17 cellular contexts compared by ENCODE assay signal in the genomic region with DNA sequence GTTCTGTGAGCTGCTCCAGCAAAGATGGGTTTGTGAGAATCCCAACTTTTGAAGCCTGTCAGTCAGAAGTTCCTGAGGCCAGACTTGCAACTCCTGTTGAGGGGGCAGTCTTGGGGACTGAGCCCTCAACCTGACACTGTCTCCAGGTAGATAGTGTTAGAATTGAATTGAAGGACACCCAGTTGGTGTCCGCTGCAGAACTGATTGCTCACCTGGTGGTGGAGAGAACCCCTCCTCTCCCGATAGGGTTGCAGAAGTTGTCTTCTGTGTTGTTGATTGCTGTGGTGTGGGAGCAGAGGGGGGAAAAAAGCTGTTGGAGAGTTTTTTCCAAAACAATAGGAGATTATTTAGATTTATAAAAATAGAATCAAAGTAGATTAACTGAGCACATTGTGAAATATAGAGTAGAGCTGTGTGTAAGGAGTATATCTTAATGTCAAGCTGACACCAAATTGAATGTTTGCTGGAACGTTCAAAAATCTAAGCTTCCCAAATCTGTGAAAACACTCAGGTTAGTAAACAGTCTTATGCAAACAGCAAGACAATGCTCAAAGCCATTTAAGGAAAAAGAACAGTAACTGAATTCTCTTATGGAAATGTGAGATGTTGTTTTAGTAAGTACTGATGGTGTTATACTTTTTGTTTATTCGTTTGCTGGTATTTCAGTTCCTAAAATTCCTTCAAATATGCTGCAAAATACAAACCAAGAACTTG. TPM values are rescaled to one million over a fixed set of nuclear protein-coding genes. Genes with fewer than 3 reads are reported as not detected.
DNase-seq lines count a peak whose midpoint lies in the region; ATAC-seq, FAIRE-seq and TF ChIP-seq lines count a peak whose summit lies in the region.
"Had no signal": no experiment of that assay in that cellular context is flagged by ENCODE, and none has a peak within 500 bp of the region (broad histone marks: within the 10 kb centered on the region; RNA-seq: fewer than 3 reads in every experiment).

No MANE protein-coding gene starts in this region.

- H3K4me3 ChIP-seq in small intestine (ENCODE audit: low read depth in 1 of 2, low read length in 2 of 2) (no peak overlapping the region), gastrocnemius medialis (no peak overlapping the region), right atrium auricular region (no peak overlapping the region)
- H3K4me3 ChIP-seq: HAP-1 had no signal

- FAIRE-seq in small intestine (lab: Jason Lieb, UNC), result no peak
- FAIRE-seq: urothelium cell line had no signal

- ATAC-seq in natural killer cell treated with Interleukin-12 subunit alpha and Interleukin-12 subunit beta and Interleukin-15 and Interleukin-18, amount 100 ng/mL, for 72 hours, result no peak
- ATAC-seq in natural killer cell, result no peak
- ATAC-seq in T-helper 17 cell, result no peak
- no peak for ATAC-seq in gastrocnemius medialis

- in situ Hi-C loops in gastrocnemius medialis (cut with MboI; ENCODE audit: low sequenced_read_pairs in 4 of 4), result no loop called here

- H3K27me3 ChIP-seq in small intestine (ENCODE audit: control insufficient read depth in 2 of 2, insufficient read depth in 2 of 2, low read length in 2 of 2) (no peaks in the 10 kb centered on the region), gastrocnemius medialis (no peaks in the 10 kb centered on the region), right atrium auricular region (no peaks in the 10 kb centered on the region)
- H3K27me3 ChIP-seq: BE2C had no signal

- peak overlapping the region; percentile 66 for H3K4me3 Mint-ChIP-seq in natural killer cell treated with Interleukin-12 subunit alpha and Interleukin-12 subunit beta and Interleukin-15 and Interleukin-18, amount 100 ng/mL, for 72 hours
- no peak overlapping the region for H3K4me3 Mint-ChIP-seq in natural killer cell
- peak overlapping the region; percentile 21 for H3K4me3 Mint-ChIP-seq in T-helper 17 cell
- H3K4me3 Mint-ChIP-seq: mesothelial cell of epicardium had no signal

- intact Hi-C loops in natural killer cell (cut with micrococcal nuclease), result loop anchor here (2.0 kb wide), 1 partner anchor 15 kb away; no protein-coding TSS in a partner anchor
- intact Hi-C loops in gastrocnemius medialis (cut with DNase I; ENCODE audit: low total_unique reads), result no loop called here

- H3K9me3 ChIP-seq in T-helper 17 cell (ENCODE audit: control insufficient read depth, low read length, poor library complexity, severe bottlenecking), result no peaks in the 10 kb centered on the region
- no peaks in the 10 kb centered on the region for H3K9me3 ChIP-seq in small intestine (ENCODE audit: control insufficient read depth, low read depth)
- no peaks in the 10 kb centered on the region for H3K9me3 ChIP-seq in gastrocnemius medialis
- H3K9me3 ChIP-seq in right atrium auricular region, result no peaks in the 10 kb centered on the region
- H3K9me3 ChIP-seq: BE2C, HAP-1 had no signal

- TF ChIP-seq CTCF in natural killer cell (IDR thresholded peaks at IDR 0.05) (no peak), gastrocnemius medialis (IDR thresholded peaks at IDR 0.05 in 4 of 5, conservative IDR thresholded peaks at IDR 0.05 in 1 of 5) (no peak), right atrium auricular region (IDR thresholded peaks at IDR 0.05) (no peak)

- peaks cover 58 to 77% of the 10 kb centered on the region in 2 donors for H3K4me1 Mint-ChIP-seq in natural killer cell treated with Interleukin-12 subunit alpha and Interleukin-12 subunit beta and Interleukin-15 and Interleukin-18, amount 100 ng/mL, for 72 hours (ENCODE audit: low read depth in 2 of 2)
- H3K4me1 Mint-ChIP-seq in natural killer cell (peaks cover 56 to 59% of the 10 kb centered on the region in 2 donors), T-helper 17 cell (peaks cover 43% of the 10 kb centered on the region)

- peaks cover 3% of the 10 kb centered on the region for H3K36me3 Mint-ChIP-seq in natural killer cell treated with Interleukin-12 subunit alpha and Interleukin-12 subunit beta and Interleukin-15 and Interleukin-18, amount 100 ng/mL, for 72 hours
- H3K36me3 Mint-ChIP-seq in natural killer cell, result no peaks in the 10 kb centered on the region
- H3K36me3 Mint-ChIP-seq in T-helper 17 cell (ENCODE audit: low read depth), result no peaks in the 10 kb centered on the region
- H3K36me3 Mint-ChIP-seq: mesothelial cell of epicardium had no signal

- no peak for DNase-seq in natural killer cell treated with Interleukin-12 subunit alpha and Interleukin-12 subunit beta and Interleukin-15 and Interleukin-18, amount 100 ng/mL, for 72 hours (ENCODE audit: low spot score)
- DNase-seq in natural killer cell, result no peak
- DNase-seq in T-helper 17 cell, result no peak
- peak; percentile 15 for DNase-seq in iPS-NIHi7 (ENCODE audit: extremely low spot score)
- no peak for DNase-seq in NCI-H2227 treated with DMSO at 0.1 percent for 48 hours (lab: John Stamatoyannopoulos, UW)
- no peak for DNase-seq in small intestine
- no peak for DNase-seq in gastrocnemius medialis
- DNase-seq in right atrium auricular region (ENCODE audit: low spot score), result no peak
- DNase-seq: amygdala, BE2C, EL, NCI-H2081 treated with DMSO at 0.1 percent for 48 hours, NCI-H82 had no signal

- H3K27ac ChIP-seq in small intestine (ENCODE audit: low read depth in 1 of 2, low read length in 1 of 2), result no peak overlapping the region
- H3K27ac ChIP-seq in gastrocnemius medialis, result no peak overlapping the region
- peak overlapping the region in 1 of 2 donors; percentile 3 for H3K27ac ChIP-seq in right atrium auricular region
- H3K27ac ChIP-seq: HL-60 had no signal

- TF ChIP-seq POLR2A in gastrocnemius medialis (IDR thresholded peaks at IDR 0.05), result no peak

- peaks cover 3 to 18% of the 10 kb centered on the region in 2 donors for H3K4me1 ChIP-seq in small intestine (ENCODE audit: control insufficient read depth in 2 of 2, insufficient read depth in 1 of 2, low read depth in 1 of 2, low read length in 1 of 2)
- peaks cover 13 to 26% of the 10 kb centered on the region in 2 donors for H3K4me1 ChIP-seq in gastrocnemius medialis
- peaks cover 0 to 51% of the 10 kb centered on the region in 2 donors for H3K4me1 ChIP-seq in right atrium auricular region

- no peaks in the 10 kb centered on the region for H3K9me3 Mint-ChIP-seq in natural killer cell treated with Interleukin-12 subunit alpha and Interleukin-12 subunit beta and Interleukin-15 and Interleukin-18, amount 100 ng/mL, for 72 hours
- H3K9me3 Mint-ChIP-seq in natural killer cell, result no peaks in the 10 kb centered on the region
- H3K9me3 Mint-ChIP-seq: mesothelial cell of epicardium had no signal

- no peaks in the 10 kb centered on the region for H3K27me3 Mint-ChIP-seq in natural killer cell treated with Interleukin-12 subunit alpha and Interleukin-12 subunit beta and Interleukin-15 and Interleukin-18, amount 100 ng/mL, for 72 hours
- no peaks in the 10 kb centered on the region for H3K27me3 Mint-ChIP-seq in natural killer cell (ENCODE audit: low read depth in 2 of 2)
- no peaks in the 10 kb centered on the region for H3K27me3 Mint-ChIP-seq in T-helper 17 cell

- no peaks in the 10 kb centered on the region for H3K36me3 ChIP-seq in small intestine (ENCODE audit: control insufficient read depth in 2 of 2, insufficient read depth in 2 of 2, low read length in 2 of 2)
- no peaks in the 10 kb centered on the region for H3K36me3 ChIP-seq in gastrocnemius medialis
- no peaks in the 10 kb centered on the region for H3K36me3 ChIP-seq in right atrium auricular region
- H3K36me3 ChIP-seq: BE2C, HAP-1 had no signal

- H3K27ac Mint-ChIP-seq in natural killer cell treated with Interleukin-12 subunit alpha and Interleukin-12 subunit beta and Interleukin-15 and Interleukin-18, amount 100 ng/mL, for 72 hours, result peak overlapping the region; percentile 6 to 75
- H3K27ac Mint-ChIP-seq in natural killer cell (no peak overlapping the region), T-helper 17 cell (peak overlapping the region; percentile 89)
- H3K27ac Mint-ChIP-seq: mesothelial cell of epicardium had no signal

- 67 to 79% (median 75%) methylated on average over 4 of the region's 4 CpGs for WGBS in small intestine, 3 donors

RNA-seq across cellular contexts. Expression of gene HIF1A, which starts 18.6 kb away (rescaled TPM):
- total RNA-seq in natural killer cell treated with Interleukin-12 subunit alpha and Interleukin-12 subunit beta and Interleukin-15 and Interleukin-18, amount 100 ng/mL, for 72 hours, result 100 to 1,000 TPM; 452 to 579 TPM
- total RNA-seq in natural killer cell (100 to 1,000 TPM; 174 to 184 (median 177) TPM), T-helper 17 cell (100 to 1,000 TPM; 175 to 204 TPM), gastrocnemius medialis (10 to 100 TPM; 18.2 to 30.7 (median 23.6) TPM), right atrium auricular region (10 to 100 TPM; 81.2 to 89.1 TPM)
- 10 to 100 TPM; 19.5 to 49.1 (median 21.2) TPM for polyA plus RNA-seq in small intestine

RNA-seq across cellular contexts. Expression of gene SNAPC1, which starts 48.3 kb away (rescaled TPM):
- 1 to 10 TPM; 8.8 TPM for total RNA-seq in natural killer cell treated with Interleukin-12 subunit alpha and Interleukin-12 subunit beta and Interleukin-15 and Interleukin-18, amount 100 ng/mL, for 72 hours
- total RNA-seq in natural killer cell (1 to 10 TPM; 2.2 to 2.4 (median 2.2) TPM), T-helper 17 cell (1 to 10 TPM; 3.3 to 4.3 TPM), gastrocnemius medialis (1 to 10 TPM; 2.0 to 3.7 (median 3.0) TPM), right atrium auricular region (1 to 10 TPM; 6.2 to 9.5 TPM)
- polyA plus RNA-seq in small intestine, result 1 to 10 TPM; 1.4 to 3.7 (median 2.2) TPM

Comparison
In these comparisons a context has a peak if more than half of its experiments do, and no peak if none do; other contexts are left out.
1. H3K27ac Mint-ChIP-seq: peak in natural killer cell treated with Interleukin-12 subunit alpha and Interleukin-12 subunit beta and Interleukin-15 and Interleukin-18, amount 100 ng/mL, for 72 hours (2 of 2) and T-helper 17 cell (single experiment); none in natural killer cell (0 of 2).